In the genomic region with DNA sequence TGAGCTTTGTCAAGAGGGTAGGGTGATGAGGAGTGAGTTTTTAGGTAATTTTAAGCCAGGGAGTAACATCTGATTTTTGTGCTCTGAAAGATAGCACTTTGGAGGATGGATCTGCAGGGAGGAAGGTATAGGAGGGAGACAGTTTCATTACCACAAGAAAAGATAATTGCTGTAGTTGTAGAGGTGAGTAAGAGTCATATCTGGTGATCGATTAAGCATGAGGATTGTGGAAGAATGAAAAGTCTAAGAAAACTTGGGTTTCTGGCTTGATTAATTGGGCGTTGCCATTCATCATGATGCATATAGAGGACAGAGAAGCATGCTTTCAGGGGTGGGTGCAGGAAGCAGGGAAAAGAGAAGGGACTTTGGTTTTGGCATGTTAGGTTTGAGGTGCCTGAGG, we compare ENCODE assay signal across 23 cellular contexts.
"Had no signal": no experiment of that assay in that cellular context is flagged by ENCODE, and none has a peak within 500 bp of the region (broad histone marks: within the 10 kb centered on the region; RNA-seq: fewer than 3 reads in every experiment).

No MANE protein-coding gene starts in this region.

- ATAC-seq: foreskin keratinocyte; left lung; naive thymus-derived CD4-positive, alpha-beta T cell; sciatic nerve; upper lobe of right lung had no signal

- H3K4me3 Mint-ChIP-seq: activated CD4-positive, alpha-beta T cell treated with anti-CD3 and anti-CD28 coated beads, Interleukin-2, amount 10 ng/mL, durations not matched to agents 7 days and 5 days; brain; naive thymus-derived CD4-positive, alpha-beta T cell; neural crest cell; stimulated activated naive B cell treated with anti-CD40 and anti-IgM and Interleukin-4, amounts not matched to agents 10 μg/mL and 1 μg/mL and 100 μg/mL, for 72 hours had no signal

- H3K27me3 Mint-ChIP-seq: activated CD4-positive, alpha-beta T cell treated with anti-CD3 and anti-CD28 coated beads, Interleukin-2, amount 10 ng/mL, durations not matched to agents 7 days and 5 days; brain; naive thymus-derived CD4-positive, alpha-beta T cell; stimulated activated naive B cell treated with anti-CD40 and anti-IgM and Interleukin-4, amounts not matched to agents 10 μg/mL and 1 μg/mL and 100 μg/mL, for 72 hours had no signal

- H3K27ac ChIP-seq: foreskin keratinocyte, left lung, thoracic aorta, upper lobe of right lung had no signal

- DNase-seq: activated CD4-positive, alpha-beta T cell treated with anti-CD3 and anti-CD28 coated beads, Interleukin-2, amount 10 ng/mL, durations not matched to agents 7 days and 5 days; activated naive CD4-positive, alpha-beta T cell treated with Interleukin-2 at 50 U/mL for 16 hours; activated T-cell treated with anti-CD3 and anti-CD28 coated beads, Interleukin-2, amount 50 U/mL, for 1 hour; aorta; dermis blood vessel endothelial cell; effector CD8-positive, alpha-beta T cell; foreskin keratinocyte; kidney; left lung; naive thymus-derived CD4-positive, alpha-beta T cell; occipital lobe; posterior cingulate gyrus; small intestine; stimulated activated CD4-positive, alpha-beta T cell treated with anti-CD3 and anti-CD28 coated beads, Interleukin-15, amount 100 ng/mL, for 24 hours; stimulated activated naive B cell treated with anti-CD40 and anti-IgM and Interleukin-4, amounts not matched to agents 10 μg/mL and 1 μg/mL and 100 μg/mL, for 72 hours; SW 1271; T-helper 2 cell; upper lobe of right lung had no signal

- H3K27me3 ChIP-seq: foreskin keratinocyte, left lung, upper lobe of right lung had no signal

- H3K9me3 Mint-ChIP-seq: activated CD4-positive, alpha-beta T cell treated with anti-CD3 and anti-CD28 coated beads, Interleukin-2, amount 10 ng/mL, durations not matched to agents 7 days and 5 days; brain; naive thymus-derived CD4-positive, alpha-beta T cell; neural crest cell; stimulated activated naive B cell treated with anti-CD40 and anti-IgM and Interleukin-4, amounts not matched to agents 10 μg/mL and 1 μg/mL and 100 μg/mL, for 72 hours had no signal

- H3K9me3 ChIP-seq: left lung, thoracic aorta, upper lobe of right lung had no signal

- H3K27ac Mint-ChIP-seq: activated CD4-positive, alpha-beta T cell treated with anti-CD3 and anti-CD28 coated beads, Interleukin-2, amount 10 ng/mL, durations not matched to agents 7 days and 5 days; brain; naive thymus-derived CD4-positive, alpha-beta T cell; stimulated activated naive B cell treated with anti-CD40 and anti-IgM and Interleukin-4, amounts not matched to agents 10 μg/mL and 1 μg/mL and 100 μg/mL, for 72 hours had no signal

- H3K4me3 ChIP-seq: left lung, lung, thoracic aorta, upper lobe of right lung had no signal

- H3K36me3 ChIP-seq: left lung, thoracic aorta, upper lobe of right lung had no signal
